1 cellular context compared by ENCODE assay signal in the genomic region with DNA sequence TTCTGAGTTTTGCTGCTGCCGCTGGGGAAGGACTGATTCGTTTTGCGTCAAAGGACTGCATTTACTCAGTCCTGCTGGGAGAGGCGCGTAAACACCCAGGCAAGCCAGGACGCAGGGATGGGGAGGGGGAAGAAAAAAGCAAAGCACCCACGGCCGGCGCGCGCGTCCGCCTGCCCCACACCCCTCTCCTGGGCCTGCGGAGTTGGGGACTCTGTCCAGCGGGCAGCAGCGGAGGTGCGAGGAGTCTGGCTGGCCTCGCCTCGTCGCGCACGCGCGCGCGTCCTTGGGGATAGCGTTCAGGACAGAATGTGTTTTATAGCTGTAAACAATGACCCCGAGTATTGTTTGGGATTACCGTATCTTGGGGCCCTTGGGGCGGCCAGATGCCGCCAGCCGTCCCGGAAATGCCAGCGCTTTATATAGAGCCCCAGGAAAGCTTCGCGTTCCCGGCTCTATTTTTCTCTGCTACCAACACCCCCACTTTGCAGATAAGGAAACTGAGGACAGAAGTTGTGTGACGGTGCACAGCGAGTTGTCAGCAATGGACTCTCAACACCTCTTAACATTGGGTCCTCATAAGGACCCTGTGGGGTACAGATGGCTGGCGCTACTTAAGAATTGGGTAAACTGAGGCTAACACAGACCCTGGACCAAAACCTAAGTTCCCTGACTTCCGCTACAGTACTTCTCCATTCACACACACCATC.
A peak's percentile ranks its signal among the peaks of the same experiment; 100 is the strongest.
TF ChIP-seq lines count a peak whose summit lies in the region.

No MANE protein-coding gene starts in this region.

TF ChIP-seq in K562, 482 proteins besides CTCF, POLR2A, EP300 and RAD21 (continued from another document):
- TF ChIP-seq MGA (IDR thresholded peaks at IDR 0.05) = peak; percentile 84
- TF ChIP-seq MAZ (CRISPR knock-in tag; conservative IDR thresholded peaks at IDR 0.05 in 1 of 2, IDR thresholded peaks at IDR 0.05 in 1 of 2) = peak in 1 of 2 experiments; percentile 7; a peak in 1 of 4 replicates
- peak in 1 of 2 experiments; percentile 24 for TF ChIP-seq E2F6 (IDR thresholded peaks at IDR 0.05; ENCODE audit: borderline replicate concordance in 1 of 2, extremely low read depth in 1 of 2, insufficient read depth in 1 of 2, insufficient read length in 1 of 2, low read depth in 1 of 2, low read length in 1 of 2, poor library complexity in 1 of 2, severe bottlenecking in 1 of 2)
- no peak for TF ChIP-seq ZNF212 (CRISPR knock-in tag; IDR thresholded peaks at IDR 0.05)
- TF ChIP-seq NR3C1 (CRISPR knock-in tag; IDR thresholded peaks at IDR 0.05) = 0 out of 2 replicates have a peak, but pooled peaks have one; percentile 76
- TF ChIP-seq, protein P1, sequence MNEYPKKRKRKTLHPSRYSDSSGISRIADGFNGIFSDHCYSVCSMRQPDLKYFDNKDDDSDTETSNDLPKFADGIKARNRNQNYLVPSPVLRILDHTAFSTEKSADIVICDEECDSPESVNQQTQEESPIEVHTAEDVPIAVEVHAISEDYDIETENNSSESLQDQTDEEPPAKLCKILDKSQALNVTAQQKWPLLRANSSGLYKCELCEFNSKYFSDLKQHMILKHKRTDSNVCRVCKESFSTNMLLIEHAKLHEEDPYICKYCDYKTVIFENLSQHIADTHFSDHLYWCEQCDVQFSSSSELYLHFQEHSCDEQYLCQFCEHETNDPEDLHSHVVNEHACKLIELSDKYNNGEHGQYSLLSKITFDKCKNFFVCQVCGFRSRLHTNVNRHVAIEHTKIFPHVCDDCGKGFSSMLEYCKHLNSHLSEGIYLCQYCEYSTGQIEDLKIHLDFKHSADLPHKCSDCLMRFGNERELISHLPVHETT (CRISPR knock-in tag; conservative IDR thresholded peaks at IDR 0.05 in 1 of 2, IDR thresholded peaks at IDR 0.05 in 1 of 2) = peak in 1 of 2 experiments; percentile 47; a peak in 1 of 4 replicates
- TF ChIP-seq TFAP4 (CRISPR knock-in tag; IDR thresholded peaks at IDR 0.05; ENCODE audit: borderline replicate concordance) = 0 out of 2 replicates have a peak, but pooled peaks have one; percentile 10
- TF ChIP-seq, protein P2, sequence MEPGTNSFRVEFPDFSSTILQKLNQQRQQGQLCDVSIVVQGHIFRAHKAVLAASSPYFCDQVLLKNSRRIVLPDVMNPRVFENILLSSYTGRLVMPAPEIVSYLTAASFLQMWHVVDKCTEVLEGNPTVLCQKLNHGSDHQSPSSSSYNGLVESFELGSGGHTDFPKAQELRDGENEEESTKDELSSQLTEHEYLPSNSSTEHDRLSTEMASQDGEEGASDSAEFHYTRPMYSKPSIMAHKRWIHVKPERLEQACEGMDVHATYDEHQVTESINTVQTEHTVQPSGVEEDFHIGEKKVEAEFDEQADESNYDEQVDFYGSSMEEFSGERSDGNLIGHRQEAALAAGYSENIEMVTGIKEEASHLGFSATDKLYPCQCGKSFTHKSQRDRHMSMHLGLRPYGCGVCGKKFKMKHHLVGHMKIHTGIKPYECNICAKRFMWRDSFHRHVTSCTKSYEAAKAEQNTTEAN (CRISPR knock-in tag; IDR thresholded peaks at IDR 0.05) = no peak
- no peak for TF ChIP-seq HDAC8 (tag; IDR thresholded peaks at IDR 0.05)
- peak in 1 of 2 experiments; percentile 37; a peak in 1 of 4 replicates for TF ChIP-seq KDM1A (IDR thresholded peaks at IDR 0.05)
- TF ChIP-seq ZNF449 (CRISPR knock-in tag; IDR thresholded peaks at IDR 0.05) = no peak
- no peak for TF ChIP-seq NR0B1 (IDR thresholded peaks at IDR 0.05; ENCODE audit: partially characterized antibody)
- TF ChIP-seq SMARCC2 (IDR thresholded peaks at IDR 0.05; ENCODE audit: low read depth) = no peak
- TF ChIP-seq BRD4 (IDR thresholded peaks at IDR 0.05) = peak; percentile 35; the same call in 1 of the 2 replicates
- TF ChIP-seq ADNP (tag; IDR thresholded peaks at IDR 0.05) = peak; percentile 65; the same call in 1 of the 2 replicates
- no peak for TF ChIP-seq TRIM24 (IDR thresholded peaks at IDR 0.05)
- TF ChIP-seq ZNF263 (CRISPR knock-in tag; IDR thresholded peaks at IDR 0.05; ENCODE audit: borderline replicate concordance) = 0 out of 2 replicates have a peak, but pooled peaks have one; percentile 28
- TF ChIP-seq, protein P3, sequence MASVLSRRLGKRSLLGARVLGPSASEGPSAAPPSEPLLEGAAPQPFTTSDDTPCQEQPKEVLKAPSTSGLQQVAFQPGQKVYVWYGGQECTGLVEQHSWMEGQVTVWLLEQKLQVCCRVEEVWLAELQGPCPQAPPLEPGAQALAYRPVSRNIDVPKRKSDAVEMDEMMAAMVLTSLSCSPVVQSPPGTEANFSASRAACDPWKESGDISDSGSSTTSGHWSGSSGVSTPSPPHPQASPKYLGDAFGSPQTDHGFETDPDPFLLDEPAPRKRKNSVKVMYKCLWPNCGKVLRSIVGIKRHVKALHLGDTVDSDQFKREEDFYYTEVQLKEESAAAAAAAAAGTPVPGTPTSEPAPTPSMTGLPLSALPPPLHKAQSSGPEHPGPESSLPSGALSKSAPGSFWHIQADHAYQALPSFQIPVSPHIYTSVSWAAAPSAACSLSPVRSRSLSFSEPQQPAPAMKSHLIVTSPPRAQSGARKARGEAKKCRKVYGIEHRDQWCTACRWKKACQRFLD (CRISPR knock-in tag; IDR thresholded peaks at IDR 0.05) = peak; percentile 47
- TF ChIP-seq L3MBTL2 (IDR thresholded peaks at IDR 0.05) = peak; percentile 90
- 0 out of 2 replicates have a peak, but pooled peaks have one; percentile 11 for TF ChIP-seq MAX (CRISPR knock-in tag; IDR thresholded peaks at IDR 0.05)
